ENCODE assay signal across 16 cellular contexts in the genomic region with DNA sequence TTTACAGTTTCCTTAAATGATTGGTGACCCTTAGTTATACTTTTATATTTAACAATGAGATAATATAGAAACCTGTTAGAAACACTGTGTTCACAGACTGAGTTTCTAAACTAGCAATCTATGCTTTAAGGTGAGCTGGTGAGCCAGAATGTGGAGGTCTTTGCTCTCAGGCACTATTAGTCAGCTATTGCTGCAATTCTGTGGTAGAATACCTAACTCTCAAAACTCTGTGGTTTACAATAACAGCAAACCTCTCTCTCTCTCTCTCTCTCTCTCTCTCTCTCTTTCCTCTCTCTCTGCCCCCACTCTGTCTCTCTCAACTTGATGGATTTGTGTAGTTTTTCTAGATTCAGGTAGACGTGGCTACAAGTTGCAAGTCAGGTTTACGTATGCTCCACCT. TPM values are rescaled to one million over a fixed set of nuclear protein-coding genes. Genes with fewer than 3 reads are reported as not detected.
DNase-seq lines count a peak whose midpoint lies in the region; ATAC-seq and TF ChIP-seq lines count a peak whose summit lies in the region.
"Had no signal": no experiment of that assay in that cellular context is flagged by ENCODE, and none has a peak within 500 bp of the region (broad histone marks: within the 10 kb centered on the region; RNA-seq: fewer than 3 reads in every experiment).

No MANE protein-coding gene starts in this region.

- H3K4me1 Mint-ChIP-seq in naive thymus-derived CD8-positive, alpha-beta T cell = no peaks in the 10 kb centered on the region
- H3K4me1 Mint-ChIP-seq: activated CD4-positive, alpha-beta memory T cell treated with anti-CD3 and anti-CD28 coated beads, Interleukin-2, amount 10 ng/mL, durations not matched to agents 7 days and 5 days; mesothelial cell of epicardium had no signal

- H3K27me3 Mint-ChIP-seq in naive thymus-derived CD8-positive, alpha-beta T cell = peaks cover 22 to 43% (median 25%) of the 10 kb centered on the region in 5 donors

- no peak overlapping the region for H3K4me3 ChIP-seq in epithelial cell of esophagus (ENCODE audit: low read length)

- no peaks in the 10 kb centered on the region for H3K36me3 Mint-ChIP-seq in naive thymus-derived CD8-positive, alpha-beta T cell
- H3K36me3 Mint-ChIP-seq: mesothelial cell of epicardium had no signal

- POLR2A ChIA-PET in naive thymus-derived CD8-positive, alpha-beta T cell (lab: Charles Lee) = interaction anchor here (0.7 kb wide), 1 partner anchor 29 kb away, joined by 3 read pairs; no protein-coding TSS in a partner anchor

- H3K27ac Mint-ChIP-seq in naive thymus-derived CD8-positive, alpha-beta T cell = no peak overlapping the region
- H3K27ac Mint-ChIP-seq: activated CD4-positive, alpha-beta memory T cell treated with anti-CD3 and anti-CD28 coated beads, Interleukin-2, amount 10 ng/mL, durations not matched to agents 7 days and 5 days; mesothelial cell of epicardium had no signal

- no peak overlapping the region for H3K4me3 Mint-ChIP-seq in naive thymus-derived CD8-positive, alpha-beta T cell
- H3K4me3 Mint-ChIP-seq: activated CD4-positive, alpha-beta memory T cell treated with anti-CD3 and anti-CD28 coated beads, Interleukin-2, amount 10 ng/mL, durations not matched to agents 7 days and 5 days; mesothelial cell of epicardium had no signal

- peak; percentile 66 for ATAC-seq in GM18867 (IDR thresholded peaks at IDR 0.05; ENCODE audit: unreplicated experiment)
- ATAC-seq in GM21717 (IDR thresholded peaks at IDR 0.05; ENCODE audit: unreplicated experiment) = peak; percentile 44
- peak; percentile 89 for ATAC-seq in HG03354 (IDR thresholded peaks at IDR 0.05; ENCODE audit: poor library complexity, severe bottlenecking, unreplicated experiment)
- ATAC-seq in naive thymus-derived CD8-positive, alpha-beta T cell = no peak

- no peak for TF ChIP-seq CTCF in epithelial cell of esophagus (IDR thresholded peaks at IDR 0.05; ENCODE audit: insufficient read depth, low read depth, low read length, missing control alignments)

- DNase-seq in epithelial cell of esophagus (ENCODE audit: low read depth) = peak; percentile 48
- no peak for DNase-seq in activated T-cell treated with anti-CD3 and anti-CD28 coated beads, Interleukin-2, amount 50 U/mL, for 1 hour
- DNase-seq in activated effector memory CD4-positive, alpha-beta T cell treated with anti-CD3 and anti-CD28 coated beads, Interleukin-2, amount 50 U/mL, for 16 hours = no peak
- no peak for DNase-seq in naive thymus-derived CD8-positive, alpha-beta T cell
- no peak for DNase-seq in midbrain (lab: John Stamatoyannopoulos, UW)
- DNase-seq: activated CD4-positive, alpha-beta memory T cell treated with anti-CD3 and anti-CD28 coated beads, Interleukin-2, amount 10 ng/mL, durations not matched to agents 7 days and 5 days; amygdala; islet precursor cell; NCI-H1092 treated with DMSO at 0.1 percent for 48 hours; NCI-H345; nucleus accumbens; stimulated activated naive CD4-positive, alpha-beta T cell had no signal

- H3K9me3 Mint-ChIP-seq in naive thymus-derived CD8-positive, alpha-beta T cell = no peaks in the 10 kb centered on the region
- H3K9me3 Mint-ChIP-seq: activated CD4-positive, alpha-beta memory T cell treated with anti-CD3 and anti-CD28 coated beads, Interleukin-2, amount 10 ng/mL, durations not matched to agents 7 days and 5 days; mesothelial cell of epicardium had no signal

RNA-seq across cellular contexts. Expression of gene LCORL, which starts 17.6 kb away (rescaled TPM):
- total RNA-seq in naive thymus-derived CD8-positive, alpha-beta T cell = 10 to 100 TPM; 15.8 to 16.9 TPM
- polyA plus RNA-seq in naive thymus-derived CD8-positive, alpha-beta T cell = 1 to 10 TPM; 4.5 to 7.3 (median 5.4) TPM

Comparison
In these comparisons a context has a peak if more than half of its experiments do, and no peak if none do; other contexts are left out.
1. ATAC-seq: peak in GM18867 (single experiment), GM21717 (single experiment) and HG03354 (single experiment); none in naive thymus-derived CD8-positive, alpha-beta T cell (0 of 2).